12 cellular contexts compared by ENCODE assay signal in the genomic region with DNA sequence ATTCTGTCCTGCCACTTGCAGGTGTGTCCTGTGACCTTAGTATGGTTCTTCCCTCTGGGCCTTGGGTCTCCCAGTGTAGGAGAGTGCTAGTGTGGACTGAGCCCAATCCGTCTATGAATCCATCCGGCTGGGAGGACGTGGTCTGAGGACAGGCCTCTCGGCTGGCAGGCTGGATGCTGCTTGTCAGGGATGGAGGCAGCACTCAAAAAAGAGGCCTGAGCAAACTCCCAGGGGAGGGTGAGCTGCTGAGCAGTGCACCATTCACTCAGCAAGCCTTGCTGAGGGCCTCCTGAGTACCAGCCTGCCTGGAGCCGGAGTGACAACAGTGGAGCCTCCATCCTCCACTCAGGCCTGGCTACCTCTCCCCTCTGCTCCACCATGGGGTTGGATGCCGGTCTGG. TPM values are rescaled to one million over a fixed set of nuclear protein-coding genes. Genes with fewer than 3 reads are reported as not detected.
DNase-seq lines count a peak whose midpoint lies in the region; ATAC-seq and TF ChIP-seq lines count a peak whose summit lies in the region.
"Had no signal": no experiment of that assay in that cellular context is flagged by ENCODE, and none has a peak within 500 bp of the region (broad histone marks: within the 10 kb centered on the region; RNA-seq: fewer than 3 reads in every experiment).

No MANE protein-coding gene starts in this region.

- H3K36me3 ChIP-seq in OCI-LY7 (ENCODE audit: insufficient read depth, low read length) (peaks cover 5% of the 10 kb centered on the region; the same call in 1 of the 2 replicates), esophagus (ENCODE audit: control insufficient read depth in 2 of 2, insufficient read depth in 2 of 2, low read length in 1 of 2) (peaks cover 0 to 5% of the 10 kb centered on the region in 2 donors)

- no TSS peak for BruUV-seq in OCI-LY7 (replicated peaks; lab: Mats Ljungman, UMichigan)

- H3K4me1 Mint-ChIP-seq in activated CD4-positive, alpha-beta T cell treated with anti-CD3 and anti-CD28 coated beads, Interleukin-2, amount 10 ng/mL, durations not matched to agents 24 days and 14 days: peaks cover 26% of the 10 kb centered on the region

- no peak overlapping the region for H3K27ac Mint-ChIP-seq in activated CD4-positive, alpha-beta T cell treated with anti-CD3 and anti-CD28 coated beads, Interleukin-2, amount 10 ng/mL, durations not matched to agents 24 days and 14 days

- H3K27ac ChIP-seq in OCI-LY7 (ENCODE audit: low read depth, low read length, poor library complexity, severe bottlenecking): no peak overlapping the region
- peak overlapping the region; percentile 73 to 95 for H3K27ac ChIP-seq in esophagus (ENCODE audit: low read depth in 2 of 2, low read length in 1 of 2)
- H3K27ac ChIP-seq in skin epidermis: peak overlapping the region in 18 of 21 experiments; percentile 62 to 95 (median 79)

- no peaks in the 10 kb centered on the region for H4K20me1 ChIP-seq in OCI-LY7 (ENCODE audit: insufficient read depth, low read length)

- POLR2A ChIA-PET in OCI-LY7 (lab: Charles Lee): no interaction called here

- DNase-seq in activated CD4-positive, alpha-beta T cell treated with anti-CD3 and anti-CD28 coated beads, Interleukin-2, amount 10 ng/mL, durations not matched to agents 24 days and 14 days: peak; percentile 63
- no peak for DNase-seq in activated CD4-positive, alpha-beta T cell treated with anti-CD3 and anti-CD28 coated beads for 4 hours
- DNase-seq in OCI-LY7 (ENCODE audit: low spot score) (peak; percentile 36), NOMO-1 treated with dmso at 0.1 percent for 144 hours (lab: John Stamatoyannopoulos, UW; ENCODE audit: unreplicated experiment) (no peak)
- DNase-seq: effector memory CD8-positive, alpha-beta T cell; heart right ventricle; MV-4-11; NCI-H748 treated with DMSO at 0.1 percent for 48 hours had no signal

- H3K4me3 Mint-ChIP-seq in activated CD4-positive, alpha-beta T cell treated with anti-CD3 and anti-CD28 coated beads, Interleukin-2, amount 10 ng/mL, durations not matched to agents 24 days and 14 days: no peak overlapping the region

- peak overlapping the region; percentile 79 for H3K4me2 ChIP-seq in OCI-LY7 (ENCODE audit: low read length)

- H3K4me3 ChIP-seq in OCI-LY7 (ENCODE audit: low read depth, low read length, poor library complexity, severe bottlenecking): no peak overlapping the region
- H3K4me3 ChIP-seq in esophagus (ENCODE audit: low read depth in 1 of 2, low read length in 2 of 2): no peak overlapping the region
- H3K4me3 ChIP-seq in skin epidermis: peak overlapping the region in 1 of 7 experiments; percentile 82

- ATAC-seq in GM19035 (IDR thresholded peaks at IDR 0.05; ENCODE audit: unreplicated experiment) (no peak), HG02981 (IDR thresholded peaks at IDR 0.05; ENCODE audit: unreplicated experiment) (no peak)

- CTCF ChIA-PET in OCI-LY7 (lab: Charles Lee; ENCODE audit: unreplicated experiment): no interaction called here

- peak overlapping the region; percentile 84; the same call in 1 of the 2 replicates for H2AFZ ChIP-seq in OCI-LY7 (ENCODE audit: low read length)

- H3K9me3 Mint-ChIP-seq in activated CD4-positive, alpha-beta T cell treated with anti-CD3 and anti-CD28 coated beads, Interleukin-2, amount 10 ng/mL, durations not matched to agents 24 days and 14 days: no peaks in the 10 kb centered on the region
- H3K9me3 Mint-ChIP-seq: effector memory CD8-positive, alpha-beta T cell had no signal

- TF ChIP-seq CTCF in OCI-LY7 (conservative IDR thresholded peaks at IDR 0.05; ENCODE audit: low read length): no peak

- H3K9me3 ChIP-seq in OCI-LY7 (ENCODE audit: low read length) (no peaks in the 10 kb centered on the region), esophagus (ENCODE audit: control insufficient read depth in 2 of 2, insufficient read depth in 1 of 2, low read depth in 1 of 2, low read length in 1 of 2) (no peaks in the 10 kb centered on the region)
- H3K9me3 ChIP-seq: heart right ventricle had no signal

- H3K27me3 ChIP-seq in esophagus (ENCODE audit: control insufficient read depth in 1 of 2, insufficient read depth in 2 of 2, low read length in 2 of 2): no peaks in the 10 kb centered on the region
- H3K27me3 ChIP-seq: heart right ventricle had no signal

- WGBS in esophagus, 2 donors: 86 to 89% methylated on average over 6 of the region's 6 CpGs

- intact Hi-C loops in activated CD4-positive, alpha-beta T cell treated with anti-CD3 and anti-CD28 coated beads, Interleukin-2, amount 10 ng/mL, durations not matched to agents 24 days and 14 days (cut with micrococcal nuclease): loop anchor here (5.0 to 10.0 kb wide), 4 partner anchors 219 to 1443 kb away; a partner anchor contains a TSS
- intact Hi-C loops in OCI-LY7 (cut with micrococcal nuclease; ENCODE audit: unreplicated experiment): no loop called here

- H3K4me1 ChIP-seq in OCI-LY7 (ENCODE audit: insufficient read depth, low read length, poor library complexity, severe bottlenecking) (peaks cover 37% of the 10 kb centered on the region), esophagus (ENCODE audit: control insufficient read depth in 2 of 2, insufficient read depth in 2 of 2, low read length in 1 of 2) (peaks cover 8 to 44% of the 10 kb centered on the region in 2 donors)

- no peaks in the 10 kb centered on the region for H3K9me2 ChIP-seq in OCI-LY7 (ENCODE audit: insufficient read depth, low read length)

- peaks cover 13% of the 10 kb centered on the region for H3K36me3 Mint-ChIP-seq in activated CD4-positive, alpha-beta T cell treated with anti-CD3 and anti-CD28 coated beads, Interleukin-2, amount 10 ng/mL, durations not matched to agents 24 days and 14 days (ENCODE audit: low read depth)

- no peaks in the 10 kb centered on the region for H3K27me3 Mint-ChIP-seq in activated CD4-positive, alpha-beta T cell treated with anti-CD3 and anti-CD28 coated beads, Interleukin-2, amount 10 ng/mL, durations not matched to agents 24 days and 14 days
- H3K27me3 Mint-ChIP-seq: effector memory CD8-positive, alpha-beta T cell had no signal

- no peaks in the 10 kb centered on the region for H3K79me2 ChIP-seq in OCI-LY7 (ENCODE audit: insufficient read depth, low read depth, low read length)

RNA-seq across cellular contexts. Expression of a gene that starts 1.7 kb away (rescaled TPM):
- 33.5 and 34.0 TPM in 2 replicates for total RNA-seq in activated CD4-positive, alpha-beta T cell treated with anti-CD3 and anti-CD28 coated beads, Interleukin-2, amount 10 ng/mL, durations not matched to agents 24 days and 14 days
- 8.4 and 11.4 TPM in 2 replicates for total RNA-seq in OCI-LY7 (2014; rRNA removed; shearing (Covaris generic))
- total RNA-seq in OCI-LY7 (2022): 13.5 and 14.4 TPM in 2 replicates
- 10 to 100 TPM; 18.2 to 35.2 TPM for polyA plus RNA-seq in esophagus

Comparison
In these comparisons a context has a peak if more than half of its experiments do, and no peak if none do; other contexts are left out.
1. DNase-seq: peak in activated CD4-positive, alpha-beta T cell treated with anti-CD3 and anti-CD28 coated beads, Interleukin-2, amount 10 ng/mL, durations not matched to agents 24 days and 14 days (single experiment) and OCI-LY7 (single experiment); none in activated CD4-positive, alpha-beta T cell treated with anti-CD3 and anti-CD28 coated beads for 4 hours (0 of 2) and NOMO-1 treated with dmso at 0.1 percent for 144 hours (single experiment).